In genomic region chr2:150279673-150280072, GRCh38 we compare ENCODE assay signal across 13 cellular contexts.
"Had no signal": no experiment of that assay in that cellular context is flagged by ENCODE, and none has a peak within 500 bp of the region (broad histone marks: within the 10 kb centered on the region; RNA-seq: fewer than 3 reads in every experiment).

No MANE protein-coding gene starts in this region.

- H3K9me3 ChIP-seq: tibial artery had no signal

- H3K4me1 ChIP-seq: parathyroid adenoma had no signal

- H3K27ac ChIP-seq: foreskin keratinocyte, parathyroid adenoma had no signal

- H3K27me3 ChIP-seq: foreskin keratinocyte, tibial artery had no signal

- DNase-seq: activated B cell treated with CpG ODN at 0.5 μM for 24 hours; activated CD4-positive, alpha-beta T cell treated with anti-CD3 and anti-CD28 coated beads, Interleukin-2, amount 10 ng/mL, durations not matched to agents 24 days and 14 days; activated naive CD4-positive, alpha-beta T cell; central memory CD4-positive, alpha-beta T cell; erythroblast; head of caudate nucleus; islet precursor cell; retina; small intestine had no signal

- H3K4me3 ChIP-seq: tibial artery had no signal

- H3K36me3 ChIP-seq: tibial artery had no signal

- H3K79me2 ChIP-seq: parathyroid adenoma had no signal

- ATAC-seq: foreskin keratinocyte, left lobe of liver had no signal

- H2AFZ ChIP-seq: parathyroid adenoma had no signal

- H3K9ac ChIP-seq: parathyroid adenoma had no signal
